In the genomic region with DNA sequence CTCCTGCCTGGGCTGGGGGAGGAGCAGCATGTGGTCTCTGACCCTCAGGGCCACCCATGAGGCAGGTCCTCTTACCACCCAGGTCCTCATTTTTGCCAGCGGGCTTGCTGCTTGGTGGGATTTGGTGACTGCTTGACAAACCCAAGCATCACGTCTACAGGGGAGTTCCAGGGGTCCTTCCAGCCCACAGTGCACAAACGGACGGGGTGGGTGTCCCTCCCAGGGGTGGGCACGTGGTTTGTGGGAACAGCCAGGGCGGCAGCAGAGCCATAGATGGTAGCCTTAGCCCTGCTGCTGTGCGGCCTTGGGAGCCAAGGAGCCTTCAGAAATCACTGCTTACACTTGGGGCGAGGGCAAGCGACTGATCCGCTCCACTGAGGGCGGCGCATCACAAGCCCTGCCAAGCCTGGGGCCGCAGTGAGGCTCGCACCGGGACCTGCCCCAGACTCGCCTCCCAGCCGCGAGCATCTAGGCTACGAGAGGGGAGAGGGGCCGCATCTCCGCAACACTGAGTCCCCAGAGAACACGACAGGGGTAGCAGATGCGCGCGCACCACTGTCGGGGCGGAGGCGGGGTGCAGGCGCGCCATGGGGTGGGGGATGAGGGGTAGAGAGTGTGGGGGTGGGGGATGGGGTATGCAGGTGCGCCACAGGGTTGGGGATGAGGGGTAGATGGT, we compare ENCODE assay signal across 13 cellular contexts. TPM values are rescaled to one million over a fixed set of nuclear protein-coding genes. Genes with fewer than 3 reads are reported as not detected.
DNase-seq lines count a peak whose midpoint lies in the region; ATAC-seq, FAIRE-seq and TF ChIP-seq lines count a peak whose summit lies in the region.
"Had no signal": no experiment of that assay in that cellular context is flagged by ENCODE, and none has a peak within 500 bp of the region (broad histone marks: within the 10 kb centered on the region; RNA-seq: fewer than 3 reads in every experiment).

No MANE protein-coding gene starts in this region.

- TF ChIP-seq RAD21 in GM12878 (IDR thresholded peaks at IDR 0.05; ENCODE audit: insufficient read depth, low read depth, low read length) = no peak

- no peak for FAIRE-seq in GM12878 (lab: Jason Lieb, UNC)
- FAIRE-seq: keratinocyte had no signal

- DNase-seq in NCI-H748 (lab: John Stamatoyannopoulos, UW; ENCODE audit: unreplicated experiment) (peak; percentile 12), NCI-H748 treated with DMSO at 0.1 percent for 48 hours (lab: John Stamatoyannopoulos, UW) (no peak), NCI-H526 treated with DMSO at 0.1 percent for 48 hours (lab: John Stamatoyannopoulos, UW) (peak; percentile 9), GM12878 (ENCODE audit: low read depth, low spot score) (no peak), hepatocyte (ENCODE audit: low spot score) (no peak), DMS53 treated with DMSO at 0.1 percent for 48 hours (lab: John Stamatoyannopoulos, UW; ENCODE audit: unreplicated experiment) (no peak), Caco-2 (no peak)
- peak in 6 of 9 donors; percentile 24 to 58 (median 49) for DNase-seq in naive thymus-derived CD4-positive, alpha-beta T cell
- DNase-seq: DND-41, NCI-H2081 treated with DMSO at 0.1 percent for 48 hours, occipital lobe had no signal

- H3K4me3 Mint-ChIP-seq in naive thymus-derived CD4-positive, alpha-beta T cell = peak overlapping the region in 7 of 10 donors; percentile 7 to 80 (median 37)
- H3K4me3 Mint-ChIP-seq in Caco-2 (ENCODE audit: unreplicated experiment) = no peak overlapping the region

- peak; percentile 2; the same call in 2 of the 3 replicates for ATAC-seq in GM12878
- ATAC-seq in naive thymus-derived CD4-positive, alpha-beta T cell = no peak

- no peak for TF ChIP-seq EP300 in GM12878 (IDR thresholded peaks at IDR 0.05; ENCODE audit: borderline replicate concordance in 1 of 2, control insufficient read depth in 1 of 2, low read depth in 2 of 2, low read length in 2 of 2)

- 66% methylated on average over 25 of the region's 31 CpGs for WGBS in GM12878 (ENCODE audit: insufficient coverage, insufficient replicate concordance, low lambda C conversion rate, missing lambda C conversion rate)
- WGBS in hepatocyte (ENCODE audit: low lambda C conversion rate, missing lambda C conversion rate) = 42% methylated on average over 30 of the region's 31 CpGs

- H3K36me3 ChIP-seq in GM12878 (ENCODE audit: control insufficient read depth in 2 of 2, insufficient read depth in 2 of 2, low read length in 1 of 2) (no peaks in the 10 kb centered on the region), hepatocyte (replicated peaks; ENCODE audit: insufficient read depth, low read depth) (no peaks in the 10 kb centered on the region), Caco-2 (ENCODE audit: control insufficient read depth, insufficient read depth, low read length) (no peaks in the 10 kb centered on the region)
- H3K36me3 ChIP-seq in naive thymus-derived CD4-positive, alpha-beta T cell (ENCODE audit: control insufficient read depth in 2 of 3, insufficient read depth in 3 of 3, low read length in 3 of 3) = no peaks in the 10 kb centered on the region

- no peak for TF ChIP-seq CTCF in GM12878 (IDR thresholded peaks at IDR 0.05 in 2 of 3, conservative IDR thresholded peaks at IDR 0.05 in 1 of 3; ENCODE audit: control insufficient read depth in 2 of 3, extremely low read depth in 1 of 3, insufficient read depth in 1 of 3, low read depth in 3 of 3, low read length in 3 of 3)
- no peak for TF ChIP-seq CTCF in hepatocyte (IDR thresholded peaks at IDR 0.05; ENCODE audit: poor library complexity)
- no peak for TF ChIP-seq CTCF in Caco-2 (IDR thresholded peaks at IDR 0.05; ENCODE audit: insufficient read depth in 1 of 2, low read depth in 1 of 2, low read length in 1 of 2, severe bottlenecking in 1 of 2, unreplicated experiment in 1 of 2)

- SMC1A ChIA-PET in GM12878 (lab: Charles Lee; ENCODE audit: uncharacterized antibody, unreplicated experiment) = no interaction called here

- RAD21 ChIA-PET in GM12878 (lab: Charles Lee; ENCODE audit: unreplicated experiment) = no interaction called here

- BruUV-seq in GM12878 (replicated peaks; lab: Mats Ljungman, UMichigan) (no TSS peak), Caco-2 (replicated peaks; lab: Mats Ljungman, UMichigan) (no TSS peak)

- H3K4me1 Mint-ChIP-seq in naive thymus-derived CD4-positive, alpha-beta T cell = peaks cover 0 to 22% (median 6%) of the 10 kb centered on the region in 7 donors
- no peaks in the 10 kb centered on the region for H3K4me1 Mint-ChIP-seq in Caco-2 (ENCODE audit: low read depth, unreplicated experiment)

- no peak for TF ChIP-seq POLR2A in GM12878 (IDR thresholded peaks at IDR 0.05; ENCODE audit: low read depth, low read length)

- no peak overlapping the region for H3K9ac ChIP-seq in GM12878 (ENCODE audit: control insufficient read depth, insufficient read depth, low read length)

- intact Hi-C loops in GM12878 (cut with micrococcal nuclease; ENCODE audit: unreplicated experiment) (no loop called here), Caco-2 (cut with micrococcal nuclease; ENCODE audit: unreplicated experiment) (no loop called here)
- intact Hi-C loops in naive thymus-derived CD4-positive, alpha-beta T cell (cut with micrococcal nuclease) = loop anchor here in 1 of 2 donors (5.0 kb wide), 1 partner anchor 38 kb away; a partner anchor contains a TSS

- H4K20me1 ChIP-seq in GM12878 (ENCODE audit: control insufficient read depth, insufficient read depth) = no peaks in the 10 kb centered on the region
- H4K20me1 ChIP-seq in hepatocyte (ENCODE audit: insufficient read depth, poor library complexity, severe bottlenecking) = no peaks in the 10 kb centered on the region

- no peaks in the 10 kb centered on the region for H3K79me2 ChIP-seq in GM12878 (ENCODE audit: control insufficient read depth, insufficient read depth, low read length)
- H3K79me2 ChIP-seq in hepatocyte = no peaks in the 10 kb centered on the region

- H3K9me3 ChIP-seq in GM12878 (replicated peaks; ENCODE audit: control insufficient read depth, insufficient read depth, low read length) (no peaks in the 10 kb centered on the region), hepatocyte (ENCODE audit: low read depth) (no peaks in the 10 kb centered on the region), Caco-2 (no peaks in the 10 kb centered on the region)
- no peaks in the 10 kb centered on the region for H3K9me3 ChIP-seq in naive thymus-derived CD4-positive, alpha-beta T cell (ENCODE audit: control insufficient read depth in 2 of 3, low read length in 3 of 3)

- POLR2A ChIA-PET in GM12878 (lab: Charles Lee) (no interaction called here), Caco-2 (lab: Charles Lee) (no interaction called here)
- POLR2A ChIA-PET in naive thymus-derived CD4-positive, alpha-beta T cell (lab: Charles Lee) = no interaction called here

- H3K4me1 ChIP-seq in GM12878 (ENCODE audit: control insufficient read depth, insufficient read depth, low read length) (peaks cover 39% of the 10 kb centered on the region), hepatocyte (ENCODE audit: insufficient read depth) (peaks cover 4% of the 10 kb centered on the region), Caco-2 (no peaks in the 10 kb centered on the region)
- H3K4me1 ChIP-seq in naive thymus-derived CD4-positive, alpha-beta T cell (ENCODE audit: control insufficient read depth in 2 of 2, insufficient read depth in 2 of 2, low read length in 2 of 2) = peaks cover 7 to 10% of the 10 kb centered on the region in 2 donors

- H3K4me3 ChIP-seq in GM12878 = no peak overlapping the region
- H3K4me3 ChIP-seq in naive thymus-derived CD4-positive, alpha-beta T cell (ENCODE audit: low read length) = no peak overlapping the region
- H3K4me3 ChIP-seq in hepatocyte = no peak overlapping the region
- no peak overlapping the region for H3K4me3 ChIP-seq in Caco-2 (ENCODE audit: low read depth, low read length)

- H2AFZ ChIP-seq in GM12878 (ENCODE audit: control insufficient read depth, low read depth, low read length) (no peak overlapping the region), hepatocyte (no peak overlapping the region)

- H3K27ac Mint-ChIP-seq in naive thymus-derived CD4-positive, alpha-beta T cell = peak overlapping the region in 5 of 9 donors; percentile 59 to 82 (median 66)
- H3K27ac Mint-ChIP-seq in Caco-2 (ENCODE audit: unreplicated experiment) = no peak overlapping the region

- H3K27me3 ChIP-seq in GM12878 (replicated peaks in 1 of 2; ENCODE audit: control insufficient read depth in 2 of 2, insufficient read depth in 2 of 2, low read length in 1 of 2) = peaks cover 0 to 2% of the 10 kb centered on the region in 2 experiments; a peak in 1 of 4 replicates
- H3K27me3 ChIP-seq in naive thymus-derived CD4-positive, alpha-beta T cell (ENCODE audit: control insufficient read depth in 2 of 2, insufficient read depth in 2 of 2, low read length in 2 of 2) = no peaks in the 10 kb centered on the region
- H3K27me3 ChIP-seq in hepatocyte = peaks cover 33% of the 10 kb centered on the region
- no peaks in the 10 kb centered on the region; the same call in 1 of the 2 replicates for H3K27me3 ChIP-seq in Caco-2 (replicated peaks; ENCODE audit: control insufficient read depth, insufficient read depth, low read length)

- CTCF ChIA-PET in GM12878 (lab: Yijun Ruan, JAX) (no interaction called here), Caco-2 (lab: Charles Lee) (no interaction called here)
- CTCF ChIA-PET in naive thymus-derived CD4-positive, alpha-beta T cell (lab: Charles Lee) = no interaction called here

- no peaks in the 10 kb centered on the region for H3K27me3 Mint-ChIP-seq in naive thymus-derived CD4-positive, alpha-beta T cell
- no peaks in the 10 kb centered on the region for H3K27me3 Mint-ChIP-seq in Caco-2 (ENCODE audit: insufficient read depth, unreplicated experiment)

- no peaks in the 10 kb centered on the region for H3K9me3 Mint-ChIP-seq in naive thymus-derived CD4-positive, alpha-beta T cell
- no peaks in the 10 kb centered on the region for H3K9me3 Mint-ChIP-seq in Caco-2 (ENCODE audit: unreplicated experiment)

- no peak overlapping the region for H3K27ac ChIP-seq in GM12878 (ENCODE audit: control insufficient read depth, insufficient read depth)
- peak overlapping the region; percentile 1 for H3K27ac ChIP-seq in naive thymus-derived CD4-positive, alpha-beta T cell (ENCODE audit: low read depth, low read length)
- no peak overlapping the region for H3K27ac ChIP-seq in hepatocyte
- H3K27ac ChIP-seq: 22Rv1 had no signal

- no peaks in the 10 kb centered on the region for H3K9me2 ChIP-seq in hepatocyte (replicated peaks; ENCODE audit: insufficient read depth)

- H3K4me2 ChIP-seq in GM12878 (ENCODE audit: control insufficient read depth, insufficient read depth) (no peak overlapping the region), hepatocyte (no peak overlapping the region)

- in situ Hi-C loops in GM12878 (cut with MboI) = no loop called here

- H3K36me3 Mint-ChIP-seq in naive thymus-derived CD4-positive, alpha-beta T cell = peaks cover 0 to 4% (median 0%) of the 10 kb centered on the region in 5 donors
- H3K36me3 Mint-ChIP-seq in Caco-2 (ENCODE audit: insufficient read depth, unreplicated experiment) = no peaks in the 10 kb centered on the region

RNA-seq across cellular contexts. Expression of a gene that starts 36.9 kb away (rescaled TPM):
- 70.4 and 84.1 TPM in 2 replicates for total RNA-seq in GM12878 (2013; cell fraction: nucleolus; rRNA removed)
- total RNA-seq in GM12878 (2014; rRNA removed) = 4.4 and 7.6 TPM in 2 replicates
- total RNA-seq in GM12878 (2014; rRNA removed; fragmentation: Illumina TruSeq; extraction: Trizol) = 3.4 TPM in 2 replicates
- total RNA-seq in GM12878 (2021) = 5.5 and 7.3 TPM in 2 replicates
- polyA plus RNA-seq in GM12878 (2011; ENCODE audit: low read depth) = 0.97 TPM
- 3.6 and 4.4 TPM in 2 replicates for polyA plus RNA-seq in GM12878 (2011; rRNA removed)
- polyA plus RNA-seq in GM12878 (2011; cell fraction: cytosol; rRNA removed) = 4.7 and 6.9 TPM in 2 replicates
- 24.3 and 25.9 TPM in 2 replicates for polyA plus RNA-seq in GM12878 (2011; cell fraction: nucleus; rRNA removed)
- polyA plus RNA-seq in GM12878 (2012) = 1.3 and 1.4 TPM in 2 replicates
- polyA plus RNA-seq in GM12878 (2014; fragmentation: Illumina TruSeq; extraction: Trizol) = 0.17 and 1.3 TPM in 2 replicates
- polyA plus RNA-seq in GM12878 (2014; fragmentation: Nextera tagmentation; extraction: Ambion mirVana) = under 1 TPM; 0.05 to 0.18 TPM
- polyA plus RNA-seq in GM12878 (2014; rRNA removed) = 6.5 and 8.4 TPM in 2 replicates
- 1 to 10 TPM; 1.7 to 2.5 TPM for polyA plus RNA-seq in GM12878 (2016; fragmentation: Nextera tagmentation; extraction: Ambion mirVana)
- 4.2 and 15.9 TPM in 2 replicates for polyA minus RNA-seq in GM12878 (2011; rRNA and poly(A)+ RNA removed)
- 1.1 and 3.3 TPM in 2 replicates for polyA minus RNA-seq in GM12878 (2011; cell fraction: cytosol; rRNA and poly(A)+ RNA removed)
- polyA minus RNA-seq in GM12878 (2011; cell fraction: nucleus; rRNA and poly(A)+ RNA removed) = 14.7 and 21.0 TPM in 2 replicates
- 100 to 1,000 TPM in 1 of 5 experiments, 10 to 100 TPM in 4; 20.3 to 120 (median 56.3) TPM for total RNA-seq in naive thymus-derived CD4-positive, alpha-beta T cell
- 1 to 10 TPM; 1.0 to 1.4 TPM for polyA plus RNA-seq in naive thymus-derived CD4-positive, alpha-beta T cell
- total RNA-seq in hepatocyte = 3.5 and 6.5 TPM in 2 replicates
- polyA plus RNA-seq in hepatocyte = 3.7 and 4.6 TPM in 2 replicates
- total RNA-seq in Caco-2 (2022) = not detected in 2 replicates

Comparison
In these comparisons a context has a peak if more than half of its experiments do, and no peak if none do; other contexts are left out.
1. DNase-seq: peak in NCI-H748 (single experiment), NCI-H526 treated with DMSO at 0.1 percent for 48 hours (single experiment) and naive thymus-derived CD4-positive, alpha-beta T cell (6 of 9); none in NCI-H748 treated with DMSO at 0.1 percent for 48 hours (single experiment), GM12878 (single experiment), hepatocyte (single experiment), DMS53 treated with DMSO at 0.1 percent for 48 hours (single experiment) and Caco-2 (0 of 2).